14 cellular contexts compared by ENCODE assay signal in genomic region chr2:127193948-127194267, GRCh38.
DNase-seq lines count a peak whose midpoint lies in the region; ATAC-seq and TF ChIP-seq lines count a peak whose summit lies in the region.
"Had no signal": no experiment of that assay in that cellular context is flagged by ENCODE, and none has a peak within 500 bp of the region (broad histone marks: within the 10 kb centered on the region; RNA-seq: fewer than 3 reads in every experiment).

No MANE protein-coding gene starts in this region.

- no peaks in the 10 kb centered on the region for H3K36me3 ChIP-seq in adipocyte (ENCODE audit: control insufficient read depth, insufficient read depth, low read length, severe bottlenecking)
- H3K36me3 ChIP-seq: BLaER1, neutrophil had no signal

- no peak for ATAC-seq in HG03469 (IDR thresholded peaks at IDR 0.05; ENCODE audit: unreplicated experiment)

- TF ChIP-seq CTCF in fibroblast of mammary gland (conservative IDR thresholded peaks at IDR 0.05; ENCODE audit: control insufficient read depth, insufficient read depth, low read depth, low read length) (no peak), retinal pigment epithelial cell (conservative IDR thresholded peaks at IDR 0.05; ENCODE audit: low read depth, low read length) (no peak)

- peak; percentile 78 for DNase-seq in AG20443 (ENCODE audit: low spot score)
- DNase-seq in adipocyte (ENCODE audit: low read depth): peak; percentile 82
- DNase-seq in fibroblast of mammary gland (ENCODE audit: low read depth): peak; percentile 30
- peak; percentile 72 for DNase-seq in retinal pigment epithelial cell (ENCODE audit: low read depth)
- DNase-seq in NCI-H2227 treated with DMSO at 0.1 percent for 48 hours (lab: John Stamatoyannopoulos, UW): no peak
- no peak for DNase-seq in stimulated activated CD4-positive, alpha-beta T cell treated with anti-CD3 and anti-CD28 coated beads, Interleukin-4, amount 100 ng/mL, for 4 hours
- no peak for DNase-seq in foreskin melanocyte
- DNase-seq: activated CD4-positive, alpha-beta memory T cell treated with anti-CD3 and anti-CD28 coated beads, Interleukin-2, amount 10 ng/mL, durations not matched to agents 7 days and 5 days; DND-41; mammary epithelial cell; NCI-H1048 had no signal

- H3K4me1 ChIP-seq in adipocyte (ENCODE audit: control insufficient read depth, insufficient read depth, low read length): peaks cover 27% of the 10 kb centered on the region
- H3K4me1 ChIP-seq: BLaER1 had no signal

- no peak overlapping the region for H3K4me3 ChIP-seq in adipocyte (ENCODE audit: low read length)
- no peak overlapping the region for H3K4me3 ChIP-seq in fibroblast of mammary gland (ENCODE audit: control insufficient read depth, low read depth, low read length)
- H3K4me3 ChIP-seq in retinal pigment epithelial cell (ENCODE audit: low read length): no peak overlapping the region
- H3K4me3 ChIP-seq: BLaER1 had no signal

- peaks cover 6% of the 10 kb centered on the region for H3K9me3 ChIP-seq in adipocyte (ENCODE audit: control insufficient read depth, low read length)
- H3K9me3 ChIP-seq: neutrophil had no signal

- peak overlapping the region; percentile 52 for H3K9ac ChIP-seq in adipocyte (ENCODE audit: low read length)
- H3K9ac ChIP-seq: BLaER1 had no signal

- no peaks in the 10 kb centered on the region for H3K27me3 ChIP-seq in adipocyte (replicated peaks; ENCODE audit: control insufficient read depth, insufficient read depth, low read length)
- H3K27me3 ChIP-seq: BLaER1, neutrophil had no signal

Comparison
In these comparisons a context has a peak if more than half of its experiments do, and no peak if none do; other contexts are left out.
1. DNase-seq: peak in AG20443 (single experiment), adipocyte (single experiment), fibroblast of mammary gland (single experiment) and retinal pigment epithelial cell (single experiment); none in NCI-H2227 treated with DMSO at 0.1 percent for 48 hours (single experiment), stimulated activated CD4-positive, alpha-beta T cell treated with anti-CD3 and anti-CD28 coated beads, Interleukin-4, amount 100 ng/mL, for 4 hours (0 of 2) and foreskin melanocyte (single experiment).